22 cellular contexts compared by ENCODE assay signal in genomic region chr6:149076355-149076734, GRCh38.
DNase-seq lines count a peak whose midpoint lies in the region; ATAC-seq and TF ChIP-seq lines count a peak whose summit lies in the region.
"Had no signal": no experiment of that assay in that cellular context is flagged by ENCODE, and none has a peak within 500 bp of the region (broad histone marks: within the 10 kb centered on the region; RNA-seq: fewer than 3 reads in every experiment).

No MANE protein-coding gene starts in this region.

- H3K4me2 ChIP-seq in SK-N-SH (peak overlapping the region; percentile 14; the same call in 1 of the 2 replicates), PC-9 (peak overlapping the region; percentile 40; the same call in 1 of the 2 replicates), hepatocyte (no peak overlapping the region)

- no peak for TF ChIP-seq EP300 in SK-N-SH (IDR thresholded peaks at IDR 0.05; ENCODE audit: borderline replicate concordance in 1 of 2, low read depth in 1 of 2, low read length in 1 of 2)

- H3F3A ChIP-seq in SK-N-SH (replicated peaks; ENCODE audit: insufficient read depth), result peaks cover 30% of the 10 kb centered on the region
- peaks cover 20% of the 10 kb centered on the region for H3F3A ChIP-seq in PC-9 (ENCODE audit: insufficient read depth, low read depth)

- H3K9me3 ChIP-seq in SK-N-SH, result no peaks in the 10 kb centered on the region
- H3K9me3 ChIP-seq in PC-9 (ENCODE audit: insufficient read depth, low read depth), result no peaks in the 10 kb centered on the region
- H3K9me3 ChIP-seq in hepatocyte (ENCODE audit: low read depth), result no peaks in the 10 kb centered on the region
- no peaks in the 10 kb centered on the region for H3K9me3 ChIP-seq in right cardiac atrium (ENCODE audit: control insufficient read depth, low read length)

- H3K27ac ChIP-seq in SK-N-SH (ENCODE audit: low read depth in 2 of 2, low read length in 1 of 2) (peak overlapping the region; percentile 64 to 71; a peak in 2 of 4 replicates), ACC112 (ENCODE audit: low read depth, low read length) (peak overlapping the region; percentile 51), PC-9 (peak overlapping the region; percentile 41), hepatocyte (peak overlapping the region; percentile 27), right cardiac atrium (ENCODE audit: low read length) (no peak overlapping the region)
- H3K27ac ChIP-seq: foreskin keratinocyte had no signal

- ATAC-seq in SK-N-SH treated with all-trans-retinoic acid at 6 μM for 48 hours (no peak), right cardiac atrium (no peak), GM18868 (IDR thresholded peaks at IDR 0.05; ENCODE audit: unreplicated experiment) (no peak)
- ATAC-seq: HCT116; left lobe of liver; naive thymus-derived CD4-positive, alpha-beta T cell; Right ventricle myocardium inferior had no signal

- WGBS in SK-N-SH (ENCODE audit: low lambda C conversion rate), result 42% methylated on average over 2 of the region's 2 CpGs
- WGBS in hepatocyte (ENCODE audit: low lambda C conversion rate, missing lambda C conversion rate), result 83% methylated on average over 2 of the region's 2 CpGs
- 50% methylated on average over 2 of the region's 2 CpGs for WGBS in right cardiac atrium

- H3K9ac ChIP-seq in SK-N-SH, result no peak overlapping the region

- no TSS peak for BruUV-seq in PC-9 (replicated peaks; lab: Mats Ljungman, UMichigan)

- H3K36me3 ChIP-seq in SK-N-SH (replicated peaks in 1 of 2; ENCODE audit: control insufficient read depth in 1 of 2, insufficient read depth in 2 of 2, low read length in 1 of 2), result no peaks in the 10 kb centered on the region
- H3K36me3 ChIP-seq in ACC112 (ENCODE audit: insufficient read depth, low read length), result no peaks in the 10 kb centered on the region
- H3K36me3 ChIP-seq in PC-9 (ENCODE audit: low read depth), result no peaks in the 10 kb centered on the region
- no peaks in the 10 kb centered on the region for H3K36me3 ChIP-seq in hepatocyte (replicated peaks; ENCODE audit: insufficient read depth, low read depth)

- DNase-seq in SK-N-SH (no peak), PC-9 (no peak), hepatocyte (ENCODE audit: low spot score) (no peak), right cardiac atrium (no peak), NCI-H1930 (lab: John Stamatoyannopoulos, UW) (no peak)
- DNase-seq: activated gamma-delta T cell treated with Interleukin-2 at 50 U/mL for 16 hours; Calu3; effector memory CD4-positive, alpha-beta T cell; Karpas-422; NCI-H187 treated with DMSO at 0.1 percent for 48 hours; NCI-H2227 treated with DMSO at 0.1 percent for 48 hours; NCI-H69; occipital lobe; substantia nigra had no signal

- peaks cover 14 to 16% of the 10 kb centered on the region in 2 experiments for H3K4me1 ChIP-seq in SK-N-SH (ENCODE audit: control insufficient read depth in 1 of 2, insufficient read depth in 2 of 2, low read depth in 1 of 2, low read length in 1 of 2)
- H3K4me1 ChIP-seq in ACC112 (ENCODE audit: control insufficient read depth, insufficient read depth, low read length, unreplicated experiment), result peaks cover 50% of the 10 kb centered on the region
- H3K4me1 ChIP-seq in PC-9 (replicated peaks; ENCODE audit: insufficient read depth), result peaks cover 40% of the 10 kb centered on the region
- H3K4me1 ChIP-seq in hepatocyte (ENCODE audit: insufficient read depth), result peaks cover 29% of the 10 kb centered on the region
- peaks cover 7% of the 10 kb centered on the region for H3K4me1 ChIP-seq in right cardiac atrium (ENCODE audit: control insufficient read depth, insufficient read depth, low read length)

- no peak overlapping the region for H3K4me3 ChIP-seq in SK-N-SH (ENCODE audit: low read depth in 2 of 2, low read length in 1 of 2)
- H3K4me3 ChIP-seq in ACC112 (ENCODE audit: low read depth, low read length), result no peak overlapping the region
- H3K4me3 ChIP-seq in PC-9, result no peak overlapping the region
- no peak overlapping the region for H3K4me3 ChIP-seq in hepatocyte
- no peak overlapping the region for H3K4me3 ChIP-seq in right cardiac atrium (ENCODE audit: low read length)

- H3K27me3 ChIP-seq in SK-N-SH (ENCODE audit: insufficient read depth) (no peaks in the 10 kb centered on the region), ACC112 (ENCODE audit: insufficient read depth, low read length) (no peaks in the 10 kb centered on the region), PC-9 (ENCODE audit: insufficient read depth, low read depth) (no peaks in the 10 kb centered on the region), hepatocyte (no peaks in the 10 kb centered on the region), right cardiac atrium (ENCODE audit: control insufficient read depth, insufficient read depth) (no peaks in the 10 kb centered on the region)
- H3K27me3 ChIP-seq: foreskin keratinocyte had no signal

- no peak for TF ChIP-seq RAD21 in SK-N-SH (IDR thresholded peaks at IDR 0.05; ENCODE audit: low read length)

- TF ChIP-seq CTCF in SK-N-SH (IDR thresholded peaks at IDR 0.05) (no peak), PC-9 (conservative IDR thresholded peaks at IDR 0.05) (no peak), hepatocyte (IDR thresholded peaks at IDR 0.05; ENCODE audit: poor library complexity) (no peak)

- H2AFZ ChIP-seq in SK-N-SH (ENCODE audit: low read depth) (no peak overlapping the region), ACC112 (ENCODE audit: low read length, unreplicated experiment) (no peak overlapping the region), PC-9 (no peak overlapping the region), hepatocyte (no peak overlapping the region)

- H4K20me1 ChIP-seq in SK-N-SH (ENCODE audit: insufficient read depth), result no peaks in the 10 kb centered on the region
- no peaks in the 10 kb centered on the region for H4K20me1 ChIP-seq in PC-9 (ENCODE audit: insufficient read depth)
- H4K20me1 ChIP-seq in hepatocyte (ENCODE audit: insufficient read depth, poor library complexity, severe bottlenecking), result no peaks in the 10 kb centered on the region

- no peaks in the 10 kb centered on the region for H3K79me2 ChIP-seq in SK-N-SH (ENCODE audit: insufficient read depth)
- no peaks in the 10 kb centered on the region for H3K79me2 ChIP-seq in ACC112 (ENCODE audit: control insufficient read depth, insufficient read depth, low read length, unreplicated experiment)
- no peaks in the 10 kb centered on the region for H3K79me2 ChIP-seq in PC-9 (ENCODE audit: low read depth)
- H3K79me2 ChIP-seq in hepatocyte, result no peaks in the 10 kb centered on the region

- CTCF ChIA-PET in SK-N-SH (lab: Yijun Ruan, JAX) (interaction anchor here (0.9 to 6.2 kb wide), 4 partner anchors 13 to 356 kb away, joined by 3 to 55 read pairs (median 4); no protein-coding TSS in a partner anchor), PC-9 (lab: Charles Lee) (interaction anchor here (0.6 kb wide), 1 partner anchor 849 kb away, joined by 3 read pairs; no protein-coding TSS in a partner anchor)

- POLR2A ChIA-PET in SK-N-SH (lab: Yijun Ruan, JAX) (no interaction called here), PC-9 (lab: Charles Lee; ENCODE audit: unreplicated experiment) (no interaction called here)

- H3K9me2 ChIP-seq in SK-N-SH (no peaks in the 10 kb centered on the region), PC-9 (ENCODE audit: insufficient read depth) (no peaks in the 10 kb centered on the region), hepatocyte (replicated peaks; ENCODE audit: insufficient read depth) (no peaks in the 10 kb centered on the region)

- intact Hi-C loops in PC-9 (cut with micrococcal nuclease; ENCODE audit: unreplicated experiment), result no loop called here
- intact Hi-C loops in right cardiac atrium (cut with DNase I), result no loop called here

TF ChIP-seq in SK-N-SH, 30 proteins besides CTCF, POLR2A, EP300 and RAD21 (continues in another document):
- TF ChIP-seq, protein P1, sequence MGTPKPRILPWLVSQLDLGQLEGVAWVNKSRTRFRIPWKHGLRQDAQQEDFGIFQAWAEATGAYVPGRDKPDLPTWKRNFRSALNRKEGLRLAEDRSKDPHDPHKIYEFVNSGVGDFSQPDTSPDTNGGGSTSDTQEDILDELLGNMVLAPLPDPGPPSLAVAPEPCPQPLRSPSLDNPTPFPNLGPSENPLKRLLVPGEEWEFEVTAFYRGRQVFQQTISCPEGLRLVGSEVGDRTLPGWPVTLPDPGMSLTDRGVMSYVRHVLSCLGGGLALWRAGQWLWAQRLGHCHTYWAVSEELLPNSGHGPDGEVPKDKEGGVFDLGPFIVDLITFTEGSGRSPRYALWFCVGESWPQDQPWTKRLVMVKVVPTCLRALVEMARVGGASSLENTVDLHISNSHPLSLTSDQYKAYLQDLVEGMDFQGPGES (IDR thresholded peaks at IDR 0.05; ENCODE audit: low read depth, low read length), result no peak
- TF ChIP-seq RFX5 (IDR thresholded peaks at IDR 0.05; ENCODE audit: low read length), result no peak
- no peak; the same call in 1 of the 2 replicates for TF ChIP-seq NFIC (IDR thresholded peaks at IDR 0.05; ENCODE audit: borderline replicate concordance)
- no peak for TF ChIP-seq JUND (IDR thresholded peaks at IDR 0.05)
- TF ChIP-seq TEAD4 (IDR thresholded peaks at IDR 0.05; ENCODE audit: borderline replicate concordance, insufficient read depth), result no peak

TF ChIP-seq in SK-N-SH treated with all-trans-retinoic acid at 6 μM for 48 hours, 23 proteins besides CTCF, POLR2A, EP300 and RAD21 (continues in another document):
- TF ChIP-seq RARB (CRISPR knock-in tag; IDR thresholded peaks at IDR 0.05) (no peak), TCF4 (CRISPR knock-in tag; IDR thresholded peaks at IDR 0.05; ENCODE audit: borderline replicate concordance) (no peak), ZNF565 (CRISPR knock-in tag; conservative IDR thresholded peaks at IDR 0.05; ENCODE audit: low read depth) (no peak), ZNF8 (CRISPR knock-in tag; IDR thresholded peaks at IDR 0.05) (no peak)
- TF ChIP-seq, protein P2, sequence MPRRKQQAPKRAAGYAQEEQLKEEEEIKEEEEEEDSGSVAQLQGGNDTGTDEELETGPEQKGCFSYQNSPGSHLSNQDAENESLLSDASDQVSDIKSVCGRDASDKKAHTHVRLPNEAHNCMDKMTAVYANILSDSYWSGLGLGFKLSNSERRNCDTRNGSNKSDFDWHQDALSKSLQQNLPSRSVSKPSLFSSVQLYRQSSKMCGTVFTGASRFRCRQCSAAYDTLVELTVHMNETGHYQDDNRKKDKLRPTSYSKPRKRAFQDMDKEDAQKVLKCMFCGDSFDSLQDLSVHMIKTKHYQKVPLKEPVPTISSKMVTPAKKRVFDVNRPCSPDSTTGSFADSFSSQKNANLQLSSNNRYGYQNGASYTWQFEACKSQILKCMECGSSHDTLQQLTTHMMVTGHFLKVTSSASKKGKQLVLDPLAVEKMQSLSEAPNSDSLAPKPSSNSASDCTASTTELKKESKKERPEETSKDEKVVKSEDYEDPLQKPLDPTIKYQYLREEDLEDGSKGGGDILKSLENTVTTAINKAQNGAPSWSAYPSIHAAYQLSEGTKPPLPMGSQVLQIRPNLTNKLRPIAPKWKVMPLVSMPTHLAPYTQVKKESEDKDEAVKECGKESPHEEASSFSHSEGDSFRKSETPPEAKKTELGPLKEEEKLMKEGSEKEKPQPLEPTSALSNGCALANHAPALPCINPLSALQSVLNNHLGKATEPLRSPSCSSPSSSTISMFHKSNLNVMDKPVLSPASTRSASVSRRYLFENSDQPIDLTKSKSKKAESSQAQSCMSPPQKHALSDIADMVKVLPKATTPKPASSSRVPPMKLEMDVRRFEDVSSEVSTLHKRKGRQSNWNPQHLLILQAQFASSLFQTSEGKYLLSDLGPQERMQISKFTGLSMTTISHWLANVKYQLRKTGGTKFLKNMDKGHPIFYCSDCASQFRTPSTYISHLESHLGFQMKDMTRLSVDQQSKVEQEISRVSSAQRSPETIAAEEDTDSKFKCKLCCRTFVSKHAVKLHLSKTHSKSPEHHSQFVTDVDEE (CRISPR knock-in tag; IDR thresholded peaks at IDR 0.05), result no peak
